In genomic region chr7:156896388-156897022, GRCh38 we compare ENCODE assay signal across 24 cellular contexts. TPM values are rescaled to one million over a fixed set of nuclear protein-coding genes. Genes with fewer than 3 reads are reported as not detected.
DNase-seq lines count a peak whose midpoint lies in the region; ATAC-seq and TF ChIP-seq lines count a peak whose summit lies in the region.
"Had no signal": no experiment of that assay in that cellular context is flagged by ENCODE, and none has a peak within 500 bp of the region (broad histone marks: within the 10 kb centered on the region; RNA-seq: fewer than 3 reads in every experiment).

No MANE protein-coding gene starts in this region.

- H3K4me1 Mint-ChIP-seq in activated T-helper 1 cell treated with anti-CD3 and anti-CD28 coated beads, Interleukin-12 subunit alpha, Interleukin-12 subunit beta, Interleukin-2, Interleukin-4 antibody, amounts not matched to agents 30 ng/mL and 10 ng/mL and 1 ng/mL, durations not matched to agents 14 hours and 24 hours and 36 hours (ENCODE audit: low read depth), result peaks cover 33% of the 10 kb centered on the region
- peaks cover 2% of the 10 kb centered on the region for H3K4me1 Mint-ChIP-seq in endodermal cell

- H3K36me3 ChIP-seq in left ventricle myocardium inferior (no peaks in the 10 kb centered on the region), upper lobe of left lung (no peaks in the 10 kb centered on the region), endodermal cell (ENCODE audit: control insufficient read depth, insufficient read depth, low read length) (no peaks in the 10 kb centered on the region)
- H3K36me3 ChIP-seq: esophagus squamous epithelium, thoracic aorta had no signal

- DNase-seq in left ventricle myocardium inferior, result no peak
- no peak for DNase-seq in left cardiac atrium
- no peak for DNase-seq in activated T-helper 1 cell treated with anti-CD3 and anti-CD28 coated beads, Interleukin-12 subunit alpha, Interleukin-12 subunit beta, Interleukin-2, Interleukin-4 antibody, amounts not matched to agents 30 ng/mL and 10 ng/mL and 1 ng/mL, durations not matched to agents 14 hours and 24 hours and 36 hours (ENCODE audit: low spot score)
- DNase-seq in upper lobe of left lung, result no peak
- no peak for DNase-seq in head of caudate nucleus
- no peak for DNase-seq in endodermal cell
- DNase-seq: activated B cell treated with CpG ODN at 0.5 μM for 24 hours; activated CD4-positive, alpha-beta T cell treated with anti-CD3 and anti-CD28 coated beads, Interleukin-2, amount 50 U/mL, for 48 hours; activated T-cell treated with anti-CD3 and anti-CD28 coated beads, Interleukin-2, amount 50 U/mL, for 48 hours; CD4-positive, CD25-positive, alpha-beta regulatory T cell; effector memory CD4-positive, alpha-beta T cell; esophagus squamous epithelium; kidney glomerular epithelial cell; NCI-H1436 treated with DMSO at 0.1 percent for 48 hours; NCI-H2171; NCI-H748 treated with DMSO at 0.1 percent for 48 hours had no signal

- H3K36me3 Mint-ChIP-seq in activated T-helper 1 cell treated with anti-CD3 and anti-CD28 coated beads, Interleukin-12 subunit alpha, Interleukin-12 subunit beta, Interleukin-2, Interleukin-4 antibody, amounts not matched to agents 30 ng/mL and 10 ng/mL and 1 ng/mL, durations not matched to agents 14 hours and 24 hours and 36 hours (ENCODE audit: low read depth), result no peaks in the 10 kb centered on the region
- no peaks in the 10 kb centered on the region for H3K36me3 Mint-ChIP-seq in endodermal cell (ENCODE audit: low read depth)
- H3K36me3 Mint-ChIP-seq: CD4-positive, CD25-positive, alpha-beta regulatory T cell had no signal

- peaks cover 37% of the 10 kb centered on the region for H3K4me1 ChIP-seq in left ventricle myocardium inferior
- peaks cover 14 to 32% (median 26%) of the 10 kb centered on the region in 4 donors for H3K4me1 ChIP-seq in upper lobe of left lung
- H3K4me1 ChIP-seq in endodermal cell (ENCODE audit: control insufficient read depth, insufficient read depth, low read length), result no peaks in the 10 kb centered on the region

- intact Hi-C loops in left ventricle myocardium inferior (cut with micrococcal nuclease) (no loop called here), left cardiac atrium (cut with DNase I) (no loop called here), head of caudate nucleus (cut with DNase I) (loop anchor here (10.0 kb wide), 2 partner anchors 248 to 438 kb away; partner anchors contain the start of gene DNAJB6)
- intact Hi-C loops in activated T-helper 1 cell treated with anti-CD3 and anti-CD28 coated beads, Interleukin-12 subunit alpha, Interleukin-12 subunit beta, Interleukin-2, Interleukin-4 antibody, amounts not matched to agents 30 ng/mL and 10 ng/mL and 1 ng/mL, durations not matched to agents 14 hours and 24 hours and 36 hours (cut with micrococcal nuclease), result loop anchor here (10.0 kb wide), 1 partner anchor 438 kb away; the partner anchor contains the start of gene DNAJB6

- no peak for TF ChIP-seq EP300 in upper lobe of left lung (IDR thresholded peaks at IDR 0.05)

- H3K9me3 ChIP-seq in left ventricle myocardium inferior (replicated peaks), result no peaks in the 10 kb centered on the region
- no peaks in the 10 kb centered on the region for H3K9me3 ChIP-seq in upper lobe of left lung
- H3K9me3 ChIP-seq in endodermal cell (ENCODE audit: control insufficient read depth, low read length), result no peaks in the 10 kb centered on the region
- H3K9me3 ChIP-seq: esophagus squamous epithelium, thoracic aorta had no signal

- H3K27ac ChIP-seq in left ventricle myocardium inferior (replicated peaks) (peak overlapping the region; percentile 99), upper lobe of left lung (peak overlapping the region in 3 of 4 donors; percentile 37 to 97 (median 93)), endodermal cell (ENCODE audit: low read depth, low read length) (no peak overlapping the region)
- H3K27ac ChIP-seq: SJSA1, thoracic aorta had no signal

- H3K27ac Mint-ChIP-seq in activated T-helper 1 cell treated with anti-CD3 and anti-CD28 coated beads, Interleukin-12 subunit alpha, Interleukin-12 subunit beta, Interleukin-2, Interleukin-4 antibody, amounts not matched to agents 30 ng/mL and 10 ng/mL and 1 ng/mL, durations not matched to agents 14 hours and 24 hours and 36 hours, result peak overlapping the region; percentile 29
- H3K27ac Mint-ChIP-seq in endodermal cell, result no peak overlapping the region
- H3K27ac Mint-ChIP-seq: activated B cell treated with CpG ODN at 0.5 μM for 24 hours; activated naive CD4-positive, alpha-beta T cell treated with anti-CD3 and anti-CD28 coated beads, Interleukin-2, amount 50 U/mL, for 72 hours; nephron; T-helper 1 cell treated with Interleukin-12 subunit alpha and Interleukin-12 subunit beta and Interleukin-4 antibody, amounts not matched to agents 30 μg/mL and 1 μg/mL, for 36 hours had no signal

- H3K4me3 Mint-ChIP-seq in activated T-helper 1 cell treated with anti-CD3 and anti-CD28 coated beads, Interleukin-12 subunit alpha, Interleukin-12 subunit beta, Interleukin-2, Interleukin-4 antibody, amounts not matched to agents 30 ng/mL and 10 ng/mL and 1 ng/mL, durations not matched to agents 14 hours and 24 hours and 36 hours, result no peak overlapping the region
- H3K4me3 Mint-ChIP-seq in endodermal cell, result no peak overlapping the region
- H3K4me3 Mint-ChIP-seq: activated B cell treated with CpG ODN at 0.5 μM for 24 hours; T-helper 1 cell treated with Interleukin-12 subunit alpha and Interleukin-12 subunit beta and Interleukin-4 antibody, amounts not matched to agents 30 μg/mL and 1 μg/mL, for 36 hours had no signal

- WGBS in upper lobe of left lung, 2 donors, result 74 to 78% methylated on average over 5 of the region's 5 CpGs
- WGBS in endodermal cell (ENCODE audit: insufficient coverage in 1 of 2, insufficient read length in 1 of 2), 2 experiments, result 90 to 98% methylated on average over 5 of the region's 5 CpGs

- no peaks in the 10 kb centered on the region for H3K9me3 Mint-ChIP-seq in activated T-helper 1 cell treated with anti-CD3 and anti-CD28 coated beads, Interleukin-12 subunit alpha, Interleukin-12 subunit beta, Interleukin-2, Interleukin-4 antibody, amounts not matched to agents 30 ng/mL and 10 ng/mL and 1 ng/mL, durations not matched to agents 14 hours and 24 hours and 36 hours
- H3K9me3 Mint-ChIP-seq in endodermal cell, result no peaks in the 10 kb centered on the region
- H3K9me3 Mint-ChIP-seq: activated B cell treated with CpG ODN at 0.5 μM for 24 hours; CD4-positive, CD25-positive, alpha-beta regulatory T cell; nephron; T-helper 1 cell treated with Interleukin-12 subunit alpha and Interleukin-12 subunit beta and Interleukin-4 antibody, amounts not matched to agents 30 μg/mL and 1 μg/mL, for 36 hours had no signal

- no peak for TF ChIP-seq CTCF in left ventricle myocardium inferior (IDR thresholded peaks at IDR 0.05; ENCODE audit: borderline replicate concordance)
- no peak for TF ChIP-seq CTCF in upper lobe of left lung (IDR thresholded peaks at IDR 0.05)
- no peak for TF ChIP-seq CTCF in endodermal cell (conservative IDR thresholded peaks at IDR 0.05)

- H3K4me3 ChIP-seq in left ventricle myocardium inferior, result no peak overlapping the region
- H3K4me3 ChIP-seq in upper lobe of left lung, result no peak overlapping the region
- H3K4me3 ChIP-seq in endodermal cell (ENCODE audit: low read length), result no peak overlapping the region
- H3K4me3 ChIP-seq: esophagus squamous epithelium, SJSA1, thoracic aorta had no signal

- no peak overlapping the region for H3K9ac ChIP-seq in endodermal cell (ENCODE audit: extremely low read depth, low read length, poor library complexity, severe bottlenecking)

- ATAC-seq in left cardiac atrium, result no peak
- peak; percentile 18 for ATAC-seq in HG03469 (IDR thresholded peaks at IDR 0.05; ENCODE audit: unreplicated experiment)
- no peak for ATAC-seq in upper lobe of left lung (ENCODE audit: low FRiP score in 2 of 2)
- no peak for ATAC-seq in HG03442 (IDR thresholded peaks at IDR 0.05; ENCODE audit: unreplicated experiment)
- ATAC-seq: activated naive CD4-positive, alpha-beta T cell treated with anti-CD3 and anti-CD28 coated beads, Interleukin-2, amount 50 U/mL, for 72 hours; Panc1 had no signal

- H3K27me3 ChIP-seq in left ventricle myocardium inferior (ENCODE audit: low read depth) (no peaks in the 10 kb centered on the region), upper lobe of left lung (no peaks in the 10 kb centered on the region), endodermal cell (ENCODE audit: control insufficient read depth, insufficient read depth, low read length, poor library complexity, severe bottlenecking) (no peaks in the 10 kb centered on the region)
- H3K27me3 ChIP-seq: esophagus squamous epithelium, SJSA1 had no signal

- no peak for TF ChIP-seq POLR2A in upper lobe of left lung (IDR thresholded peaks at IDR 0.05)

- H3K27me3 Mint-ChIP-seq in activated T-helper 1 cell treated with anti-CD3 and anti-CD28 coated beads, Interleukin-12 subunit alpha, Interleukin-12 subunit beta, Interleukin-2, Interleukin-4 antibody, amounts not matched to agents 30 ng/mL and 10 ng/mL and 1 ng/mL, durations not matched to agents 14 hours and 24 hours and 36 hours (ENCODE audit: insufficient read depth), result peaks cover 3% of the 10 kb centered on the region
- H3K27me3 Mint-ChIP-seq in endodermal cell (ENCODE audit: insufficient read depth), result peaks cover 12% of the 10 kb centered on the region
- H3K27me3 Mint-ChIP-seq: activated B cell treated with CpG ODN at 0.5 μM for 24 hours; CD4-positive, CD25-positive, alpha-beta regulatory T cell had no signal

RNA-seq across cellular contexts. Expression of gene LMBR1, which starts 3.5 kb away (rescaled TPM):
- 37.6 TPM for total RNA-seq in left ventricle myocardium inferior
- total RNA-seq in left cardiac atrium, result 10 to 100 TPM; 39.4 to 45.2 TPM
- 53.5 and 55.5 TPM in 2 replicates for total RNA-seq in activated T-helper 1 cell treated with anti-CD3 and anti-CD28 coated beads, Interleukin-12 subunit alpha, Interleukin-12 subunit beta, Interleukin-2, Interleukin-4 antibody, amounts not matched to agents 30 ng/mL and 10 ng/mL and 1 ng/mL, durations not matched to agents 14 hours and 24 hours and 36 hours
- total RNA-seq in upper lobe of left lung, result 100 to 1,000 TPM in 2 of 6 donors, 10 to 100 TPM in 4; 58.6 to 159 (median 81.0) TPM
- 10 to 100 TPM; 80.9 to 88.3 TPM for total RNA-seq in endodermal cell
- polyA plus RNA-seq in endodermal cell (2013, experiment 1 of 2), result 46.5 TPM
- polyA plus RNA-seq in endodermal cell (2013, experiment 2 of 2), result 45.2 TPM

RNA-seq across cellular contexts. Expression of gene NOM1, which starts 53.0 kb away (rescaled TPM):
- 10.5 TPM for total RNA-seq in left ventricle myocardium inferior
- 1 to 10 TPM; 8.9 to 9.4 TPM for total RNA-seq in left cardiac atrium
- total RNA-seq in activated T-helper 1 cell treated with anti-CD3 and anti-CD28 coated beads, Interleukin-12 subunit alpha, Interleukin-12 subunit beta, Interleukin-2, Interleukin-4 antibody, amounts not matched to agents 30 ng/mL and 10 ng/mL and 1 ng/mL, durations not matched to agents 14 hours and 24 hours and 36 hours, result 46.4 and 50.9 TPM in 2 replicates
- total RNA-seq in upper lobe of left lung, result 10 to 100 TPM; 18.7 to 49.2 (median 22.8) TPM
- 10 to 100 TPM; 22.8 to 27.0 TPM for total RNA-seq in endodermal cell
- polyA plus RNA-seq in endodermal cell (2013, experiment 1 of 2), result 16.6 TPM
- 16.3 TPM for polyA plus RNA-seq in endodermal cell (2013, experiment 2 of 2)

Comparison
In these comparisons a context has a peak if more than half of its experiments do, and no peak if none do; other contexts are left out.
1. intact Hi-C loops: an anchor here in activated T-helper 1 cell treated with anti-CD3 and anti-CD28 coated beads, Interleukin-12 subunit alpha, Interleukin-12 subunit beta, Interleukin-2, Interleukin-4 antibody, amounts not matched to agents 30 ng/mL and 10 ng/mL and 1 ng/mL, durations not matched to agents 14 hours and 24 hours and 36 hours (10.0 kb wide) and head of caudate nucleus (10.0 kb wide); none called in left ventricle myocardium inferior and left cardiac atrium.